ENCODE assay signal across 1 cellular context in the genomic region with DNA sequence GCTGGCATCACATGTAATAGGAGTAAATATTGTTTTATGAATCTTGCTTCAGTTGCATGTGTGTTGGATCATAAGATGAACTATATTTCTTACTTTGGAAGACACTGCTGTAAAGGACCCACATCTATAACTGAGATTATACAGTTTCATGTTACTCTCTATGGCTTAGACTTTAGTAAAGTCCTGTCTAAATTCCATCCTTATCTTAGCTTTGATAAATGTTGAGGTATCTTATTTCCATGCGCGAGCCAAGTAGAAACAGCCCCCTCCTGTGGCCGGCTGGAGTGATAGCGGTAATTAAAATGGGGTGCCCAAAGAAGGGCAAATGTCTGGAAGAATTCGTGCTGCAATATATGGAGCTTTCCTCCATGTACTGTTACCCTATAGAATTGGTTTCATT.
TF ChIP-seq lines count a peak whose summit lies in the region.

No MANE protein-coding gene starts in this region.

TF ChIP-seq in H1, 55 proteins besides CTCF, POLR2A, EP300 and RAD21 (continued from another document):
- TF ChIP-seq CEBPB (IDR thresholded peaks at IDR 0.05; ENCODE audit: low read depth, low read length), result no peak
